Comparison of ENCODE assay signal across 2 cellular contexts in genomic region chr13:89066868-89067466, GRCh38.
TF ChIP-seq lines count a peak whose summit lies in the region.

No MANE protein-coding gene starts in this region.

TF ChIP-seq in GM23338, 12 proteins besides CTCF, POLR2A, EP300 and RAD21 (continued from another document):
- TF ChIP-seq JUNB (IDR thresholded peaks at IDR 0.05; ENCODE audit: unreplicated experiment) (no peak), EZH2phosphoT487 (IDR thresholded peaks at IDR 0.05; ENCODE audit: unreplicated experiment) (no peak), NANOG (IDR thresholded peaks at IDR 0.05; ENCODE audit: borderline replicate concordance) (no peak)
- TF ChIP-seq, protein P1, sequence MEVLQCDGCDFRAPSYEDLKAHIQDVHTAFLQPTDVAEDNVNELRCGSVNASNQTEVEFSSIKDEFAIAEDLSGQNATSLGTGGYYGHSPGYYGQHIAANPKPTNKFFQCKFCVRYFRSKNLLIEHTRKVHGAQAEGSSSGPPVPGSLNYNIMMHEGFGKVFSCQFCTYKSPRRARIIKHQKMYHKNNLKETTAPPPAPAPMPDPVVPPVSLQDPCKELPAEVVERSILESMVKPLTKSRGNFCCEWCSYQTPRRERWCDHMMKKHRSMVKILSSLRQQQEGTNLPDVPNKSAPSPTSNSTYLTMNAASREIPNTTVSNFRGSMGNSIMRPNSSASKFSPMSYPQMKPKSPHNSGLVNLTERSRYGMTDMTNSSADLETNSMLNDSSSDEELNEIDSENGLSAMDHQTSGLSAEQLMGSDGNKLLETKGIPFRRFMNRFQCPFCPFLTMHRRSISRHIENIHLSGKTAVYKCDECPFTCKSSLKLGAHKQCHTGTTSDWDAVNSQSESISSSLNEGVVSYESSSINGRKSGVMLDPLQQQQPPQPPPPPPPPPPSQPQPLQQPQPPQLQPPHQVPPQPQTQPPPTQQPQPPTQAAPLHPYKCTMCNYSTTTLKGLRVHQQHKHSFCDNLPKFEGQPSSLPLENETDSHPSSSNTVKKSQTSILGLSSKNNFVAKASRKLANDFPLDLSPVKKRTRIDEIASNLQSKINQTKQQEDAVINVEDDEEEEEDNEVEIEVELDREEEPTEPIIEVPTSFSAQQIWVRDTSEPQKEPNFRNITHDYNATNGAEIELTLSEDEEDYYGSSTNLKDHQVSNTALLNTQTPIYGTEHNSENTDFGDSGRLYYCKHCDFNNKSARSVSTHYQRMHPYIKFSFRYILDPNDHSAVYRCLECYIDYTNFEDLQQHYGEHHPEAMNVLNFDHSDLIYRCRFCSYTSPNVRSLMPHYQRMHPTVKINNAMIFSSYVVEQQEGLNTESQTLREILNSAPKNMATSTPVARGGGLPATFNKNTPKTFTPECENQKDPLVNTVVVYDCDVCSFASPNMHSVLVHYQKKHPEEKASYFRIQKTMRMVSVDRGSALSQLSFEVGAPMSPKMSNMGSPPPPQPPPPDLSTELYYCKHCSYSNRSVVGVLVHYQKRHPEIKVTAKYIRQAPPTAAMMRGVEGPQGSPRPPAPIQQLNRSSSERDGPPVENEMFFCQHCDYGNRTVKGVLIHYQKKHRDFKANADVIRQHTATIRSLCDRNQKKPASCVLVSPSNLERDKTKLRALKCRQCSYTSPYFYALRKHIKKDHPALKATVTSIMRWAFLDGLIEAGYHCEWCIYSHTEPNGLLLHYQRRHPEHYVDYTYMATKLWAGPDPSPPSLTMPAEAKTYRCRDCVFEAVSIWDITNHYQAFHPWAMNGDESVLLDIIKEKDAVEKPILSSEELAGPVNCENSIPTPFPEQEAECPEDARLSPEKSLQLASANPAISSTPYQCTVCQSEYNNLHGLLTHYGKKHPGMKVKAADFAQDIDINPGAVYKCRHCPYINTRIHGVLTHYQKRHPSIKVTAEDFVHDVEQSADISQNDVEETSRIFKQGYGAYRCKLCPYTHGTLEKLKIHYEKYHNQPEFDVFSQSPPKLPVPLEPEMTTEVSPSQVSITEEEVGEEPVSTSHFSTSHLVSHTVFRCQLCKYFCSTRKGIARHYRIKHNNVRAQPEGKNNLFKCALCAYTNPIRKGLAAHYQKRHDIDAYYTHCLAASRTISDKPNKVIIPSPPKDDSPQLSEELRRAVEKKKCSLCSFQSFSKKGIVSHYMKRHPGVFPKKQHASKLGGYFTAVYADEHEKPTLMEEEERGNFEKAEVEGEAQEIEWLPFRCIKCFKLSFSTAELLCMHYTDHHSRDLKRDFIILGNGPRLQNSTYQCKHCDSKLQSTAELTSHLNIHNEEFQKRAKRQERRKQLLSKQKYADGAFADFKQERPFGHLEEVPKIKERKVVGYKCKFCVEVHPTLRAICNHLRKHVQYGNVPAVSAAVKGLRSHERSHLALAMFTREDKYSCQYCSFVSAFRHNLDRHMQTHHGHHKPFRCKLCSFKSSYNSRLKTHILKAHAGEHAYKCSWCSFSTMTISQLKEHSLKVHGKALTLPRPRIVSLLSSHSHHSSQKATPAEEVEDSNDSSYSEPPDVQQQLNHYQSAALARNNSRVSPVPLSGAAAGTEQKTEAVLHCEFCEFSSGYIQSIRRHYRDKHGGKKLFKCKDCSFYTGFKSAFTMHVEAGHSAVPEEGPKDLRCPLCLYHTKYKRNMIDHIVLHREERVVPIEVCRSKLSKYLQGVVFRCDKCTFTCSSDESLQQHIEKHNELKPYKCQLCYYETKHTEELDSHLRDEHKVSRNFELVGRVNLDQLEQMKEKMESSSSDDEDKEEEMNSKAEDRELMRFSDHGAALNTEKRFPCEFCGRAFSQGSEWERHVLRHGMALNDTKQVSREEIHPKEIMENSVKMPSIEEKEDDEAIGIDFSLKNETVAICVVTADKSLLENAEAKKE (CRISPR knock-in tag; IDR thresholded peaks at IDR 0.05), result no peak
- TF ChIP-seq, protein P2, sequence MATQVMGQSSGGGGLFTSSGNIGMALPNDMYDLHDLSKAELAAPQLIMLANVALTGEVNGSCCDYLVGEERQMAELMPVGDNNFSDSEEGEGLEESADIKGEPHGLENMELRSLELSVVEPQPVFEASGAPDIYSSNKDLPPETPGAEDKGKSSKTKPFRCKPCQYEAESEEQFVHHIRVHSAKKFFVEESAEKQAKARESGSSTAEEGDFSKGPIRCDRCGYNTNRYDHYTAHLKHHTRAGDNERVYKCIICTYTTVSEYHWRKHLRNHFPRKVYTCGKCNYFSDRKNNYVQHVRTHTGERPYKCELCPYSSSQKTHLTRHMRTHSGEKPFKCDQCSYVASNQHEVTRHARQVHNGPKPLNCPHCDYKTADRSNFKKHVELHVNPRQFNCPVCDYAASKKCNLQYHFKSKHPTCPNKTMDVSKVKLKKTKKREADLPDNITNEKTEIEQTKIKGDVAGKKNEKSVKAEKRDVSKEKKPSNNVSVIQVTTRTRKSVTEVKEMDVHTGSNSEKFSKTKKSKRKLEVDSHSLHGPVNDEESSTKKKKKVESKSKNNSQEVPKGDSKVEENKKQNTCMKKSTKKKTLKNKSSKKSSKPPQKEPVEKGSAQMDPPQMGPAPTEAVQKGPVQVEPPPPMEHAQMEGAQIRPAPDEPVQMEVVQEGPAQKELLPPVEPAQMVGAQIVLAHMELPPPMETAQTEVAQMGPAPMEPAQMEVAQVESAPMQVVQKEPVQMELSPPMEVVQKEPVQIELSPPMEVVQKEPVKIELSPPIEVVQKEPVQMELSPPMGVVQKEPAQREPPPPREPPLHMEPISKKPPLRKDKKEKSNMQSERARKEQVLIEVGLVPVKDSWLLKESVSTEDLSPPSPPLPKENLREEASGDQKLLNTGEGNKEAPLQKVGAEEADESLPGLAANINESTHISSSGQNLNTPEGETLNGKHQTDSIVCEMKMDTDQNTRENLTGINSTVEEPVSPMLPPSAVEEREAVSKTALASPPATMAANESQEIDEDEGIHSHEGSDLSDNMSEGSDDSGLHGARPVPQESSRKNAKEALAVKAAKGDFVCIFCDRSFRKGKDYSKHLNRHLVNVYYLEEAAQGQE (IDR thresholded peaks at IDR 0.05; ENCODE audit: unreplicated experiment), result no peak
TF ChIP-seq in GM23338: peak in this region for 0.

TF ChIP-seq in WTC11, 78 proteins besides CTCF, POLR2A, EP300 and RAD21:
- no peak for TF ChIP-seq ARID4B (CRISPR knock-in tag; IDR thresholded peaks at IDR 0.05; ENCODE audit: borderline replicate concordance)
- TF ChIP-seq ZNF281 (CRISPR knock-in tag; IDR thresholded peaks at IDR 0.05), result no peak
- TF ChIP-seq IRF2 (CRISPR knock-in tag; IDR thresholded peaks at IDR 0.05; ENCODE audit: borderline replicate concordance, low read depth), result no peak
- TF ChIP-seq FOXJ3 (CRISPR knock-in tag; IDR thresholded peaks at IDR 0.05; ENCODE audit: borderline replicate concordance), result no peak
- no peak for TF ChIP-seq ERG (CRISPR knock-in tag; IDR thresholded peaks at IDR 0.05)
- no peak for TF ChIP-seq ZNF232 (CRISPR knock-in tag; IDR thresholded peaks at IDR 0.05)
- TF ChIP-seq NR3C1 (CRISPR knock-in tag; conservative IDR thresholded peaks at IDR 0.05; ENCODE audit: low read depth), result no peak
- TF ChIP-seq NR2C2 (CRISPR knock-in tag; IDR thresholded peaks at IDR 0.05), result no peak
- TF ChIP-seq, protein P3, sequence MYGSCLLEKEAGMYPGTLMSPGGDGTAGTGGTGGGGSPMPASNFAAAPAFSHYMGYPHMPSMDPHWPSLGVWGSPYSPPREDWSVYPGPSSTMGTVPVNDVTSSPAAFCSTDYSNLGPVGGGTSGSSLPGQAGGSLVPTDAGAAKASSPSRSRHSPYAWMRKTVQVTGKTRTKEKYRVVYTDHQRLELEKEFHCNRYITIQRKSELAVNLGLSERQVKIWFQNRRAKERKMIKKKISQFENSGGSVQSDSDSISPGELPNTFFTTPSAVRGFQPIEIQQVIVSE (CRISPR knock-in tag; IDR thresholded peaks at IDR 0.05; ENCODE audit: borderline replicate concordance), result no peak
